25 cellular contexts compared by ENCODE assay signal in genomic region chr13:31068119-31068423, GRCh38.
"Had no signal": no experiment of that assay in that cellular context is flagged by ENCODE, and none has a peak within 500 bp of the region (broad histone marks: within the 10 kb centered on the region; RNA-seq: fewer than 3 reads in every experiment).

No MANE protein-coding gene starts in this region.

- H3K9me3 ChIP-seq: ascending aorta had no signal

- H3K4me3 ChIP-seq: ascending aorta, coronary artery, dorsolateral prefrontal cortex had no signal

- H3K27me3 ChIP-seq: ascending aorta, brain microvascular endothelial cell, dorsolateral prefrontal cortex had no signal

- DNase-seq: activated CD4-positive, alpha-beta memory T cell treated with anti-CD3 and anti-CD28 coated beads, Interleukin-2, amount 10 ng/mL, durations not matched to agents 7 days and 5 days; activated CD4-positive, alpha-beta T cell treated with anti-CD3 and anti-CD28 coated beads for 1 hour; activated CD4-positive, alpha-beta T cell treated with anti-CD3 and anti-CD28 coated beads for 4 hours; activated CD4-positive, alpha-beta T cell treated with anti-CD3 and anti-CD28 coated beads, Interleukin-2, amount 10 ng/mL, durations not matched to agents 7 days and 5 days; activated CD4-positive, alpha-beta T cell treated with anti-CD3 and anti-CD28 coated beads, Interleukin-2, amount 50 U/mL, for 4 hours; activated CD8-positive, alpha-beta memory T cell treated with anti-CD3 and anti-CD28 coated beads, Interleukin-2, amount 50 U/mL, for 48 hours; activated gamma-delta T cell; activated naive CD4-positive, alpha-beta T cell; activated naive CD4-positive, alpha-beta T cell treated with anti-CD3 and anti-CD28 coated beads, Interleukin-2, amount 10 ng/mL, durations not matched to agents 7 days and 5 days; activated naive CD8-positive, alpha-beta T cell treated with anti-CD3 and anti-CD28 coated beads, Interleukin-2, amount 10 ng/mL, durations not matched to agents 7 days and 5 days; activated T-cell treated with anti-CD3 and anti-CD28 coated beads for 4 hours; activated T-cell treated with anti-CD3 and anti-CD28 coated beads, Interleukin-2, amount 50 U/mL, for 24 hours; dorsolateral prefrontal cortex; effector memory CD4-positive, alpha-beta T cell; endodermal cell; T-helper 9 cell had no signal

- H3K4me1 Mint-ChIP-seq: activated CD4-positive, alpha-beta T cell treated with anti-CD3 and anti-CD28 coated beads, Interleukin-2, amount 10 ng/mL, durations not matched to agents 7 days and 5 days; activated naive CD4-positive, alpha-beta T cell treated with anti-CD3 and anti-CD28 coated beads, Interleukin-2, amount 10 ng/mL, durations not matched to agents 7 days and 5 days; activated naive CD8-positive, alpha-beta T cell treated with anti-CD3 and anti-CD28 coated beads, Interleukin-2, amount 10 ng/mL, durations not matched to agents 7 days and 5 days; central memory CD8-positive, alpha-beta T cell had no signal

- H3K4me1 ChIP-seq: ascending aorta had no signal

- H3K9me3 Mint-ChIP-seq: central memory CD8-positive, alpha-beta T cell; endodermal cell had no signal

- H3K36me3 Mint-ChIP-seq: activated naive CD4-positive, alpha-beta T cell treated with anti-CD3 and anti-CD28 coated beads, Interleukin-2, amount 10 ng/mL, durations not matched to agents 7 days and 5 days; activated naive CD8-positive, alpha-beta T cell treated with anti-CD3 and anti-CD28 coated beads, Interleukin-2, amount 10 ng/mL, durations not matched to agents 7 days and 5 days; WTC11 had no signal

- H3K36me3 ChIP-seq: ascending aorta, brain microvascular endothelial cell had no signal

- H3K4me3 Mint-ChIP-seq: activated CD4-positive, alpha-beta memory T cell treated with anti-CD3 and anti-CD28 coated beads, Interleukin-2, amount 10 ng/mL, durations not matched to agents 7 days and 5 days; activated CD4-positive, alpha-beta T cell treated with anti-CD3 and anti-CD28 coated beads, Interleukin-2, amount 10 ng/mL, durations not matched to agents 7 days and 5 days; activated naive CD4-positive, alpha-beta T cell treated with anti-CD3 and anti-CD28 coated beads, Interleukin-2, amount 10 ng/mL, durations not matched to agents 7 days and 5 days; activated naive CD8-positive, alpha-beta T cell treated with anti-CD3 and anti-CD28 coated beads, Interleukin-2, amount 10 ng/mL, durations not matched to agents 7 days and 5 days; activated T-cell treated with anti-CD3 and anti-CD28 coated beads, Interleukin-2, amount 50 U/mL, for 24 hours; central memory CD8-positive, alpha-beta T cell; dendritic cell treated with granulocyte-macrophage colony-stimulating factor and Interleukin-4, amounts not matched to agents 40 ng/mL and 50 ng/mL, for 4 days; endodermal cell; WTC11 had no signal

- H3K27ac Mint-ChIP-seq: activated CD4-positive, alpha-beta memory T cell treated with anti-CD3 and anti-CD28 coated beads, Interleukin-2, amount 10 ng/mL, durations not matched to agents 7 days and 5 days; activated CD4-positive, alpha-beta T cell treated with anti-CD3 and anti-CD28 coated beads, Interleukin-2, amount 10 ng/mL, durations not matched to agents 7 days and 5 days; activated naive CD4-positive, alpha-beta T cell treated with anti-CD3 and anti-CD28 coated beads, Interleukin-2, amount 10 ng/mL, durations not matched to agents 7 days and 5 days; activated naive CD4-positive, alpha-beta T cell treated with anti-CD3 and anti-CD28 coated beads, Interleukin-2, amount 50 U/mL, for 72 hours; activated naive CD8-positive, alpha-beta T cell treated with anti-CD3 and anti-CD28 coated beads, Interleukin-2, amount 10 ng/mL, durations not matched to agents 7 days and 5 days; activated T-cell treated with anti-CD3 and anti-CD28 coated beads, Interleukin-2, amount 50 U/mL, for 72 hours; dendritic cell treated with granulocyte-macrophage colony-stimulating factor and Interleukin-4, amounts not matched to agents 40 ng/mL and 50 ng/mL, for 4 days; endodermal cell; WTC11 had no signal

- H3K27ac ChIP-seq: ascending aorta, brain microvascular endothelial cell, coronary artery, dorsolateral prefrontal cortex, VCaP had no signal

- ATAC-seq: WTC11 had no signal
